Comparison of ENCODE assay signal across 8 cellular contexts in genomic region chr17:64130559-64131001, GRCh38. TPM values are rescaled to one million over a fixed set of nuclear protein-coding genes. Genes with fewer than 3 reads are reported as not detected.
DNase-seq lines count a peak whose midpoint lies in the region; ATAC-seq lines count a peak whose summit lies in the region.

No MANE protein-coding gene starts in this region.

- H3K4me1 Mint-ChIP-seq in activated naive CD4-positive, alpha-beta T cell treated with anti-CD3 and anti-CD28 coated beads for 36 hours (ENCODE audit: low read depth), result peaks cover 47% of the 10 kb centered on the region

- peak overlapping the region; percentile 72 for H3K4me3 Mint-ChIP-seq in activated naive CD4-positive, alpha-beta T cell treated with anti-CD3 and anti-CD28 coated beads for 36 hours

- peak; percentile 25 for DNase-seq in Ammon's horn (ENCODE audit: low spot score)
- peak; percentile 80 for DNase-seq in HS-5 (ENCODE audit: low read depth)
- DNase-seq in activated naive CD4-positive, alpha-beta T cell treated with anti-CD3 and anti-CD28 coated beads for 36 hours, result peak; percentile 84
- DNase-seq in left ventricle myocardium superior, result no peak
- DNase-seq in DMS53 treated with DMSO at 0.1 percent for 48 hours (lab: John Stamatoyannopoulos, UW; ENCODE audit: unreplicated experiment), result no peak
- no peak for DNase-seq in GOT3 (lab: John Stamatoyannopoulos, UW)

- no peaks in the 10 kb centered on the region for H3K9me3 Mint-ChIP-seq in activated naive CD4-positive, alpha-beta T cell treated with anti-CD3 and anti-CD28 coated beads for 36 hours

- CTCF ChIA-PET in activated naive CD4-positive, alpha-beta T cell treated with anti-CD3 and anti-CD28 coated beads for 36 hours (lab: Charles Lee), result interaction anchor here (0.7 to 8.3 kb wide), 13 partner anchors 10 to 226 kb away, joined by 3 to 372 read pairs (median 6); partner anchors contain the start of gene GH1

- peak overlapping the region; percentile 92 for H3K27ac Mint-ChIP-seq in activated naive CD4-positive, alpha-beta T cell treated with anti-CD3 and anti-CD28 coated beads for 36 hours

- peak overlapping the region; percentile 72 to 98 (median 94) for H3K27ac ChIP-seq in skin epidermis

- peak overlapping the region; percentile 64 to 89 (median 78) for H3K4me3 ChIP-seq in skin epidermis

- intact Hi-C loops in activated naive CD4-positive, alpha-beta T cell treated with anti-CD3 and anti-CD28 coated beads for 36 hours (cut with micrococcal nuclease), result loop anchor here (1.0 to 5.0 kb wide), 8 partner anchors 15 to 358 kb away; partner anchors contain the start of genes CCDC47, DDX42 and SMARCD2
- intact Hi-C loops in left ventricle myocardium superior (cut with micrococcal nuclease), result loop anchor here (5.0 kb wide), 1 partner anchor 103 kb away; no protein-coding TSS in a partner anchor

- peaks cover 1% of the 10 kb centered on the region for H3K36me3 Mint-ChIP-seq in activated naive CD4-positive, alpha-beta T cell treated with anti-CD3 and anti-CD28 coated beads for 36 hours (ENCODE audit: low read depth)

- ATAC-seq in GM19455 (IDR thresholded peaks at IDR 0.05; ENCODE audit: unreplicated experiment), result peak; percentile 9
- peak; percentile 0 for ATAC-seq in left ventricle myocardium superior

- no peaks in the 10 kb centered on the region for H3K27me3 Mint-ChIP-seq in activated naive CD4-positive, alpha-beta T cell treated with anti-CD3 and anti-CD28 coated beads for 36 hours (ENCODE audit: low read depth)

RNA-seq across cellular contexts. Expression of gene ERN1, which starts 0.6 kb away (rescaled TPM):
- 10 to 100 TPM; 21.9 to 22.0 TPM for total RNA-seq in activated naive CD4-positive, alpha-beta T cell treated with anti-CD3 and anti-CD28 coated beads for 36 hours
- total RNA-seq in left ventricle myocardium superior, result 9.0 TPM

Comparison
In these comparisons a context has a peak if more than half of its experiments do, and no peak if none do; other contexts are left out.
1. DNase-seq: peak in Ammon's horn (single experiment), HS-5 (single experiment) and activated naive CD4-positive, alpha-beta T cell treated with anti-CD3 and anti-CD28 coated beads for 36 hours (single experiment); none in left ventricle myocardium superior (single experiment), DMS53 treated with DMSO at 0.1 percent for 48 hours (single experiment) and GOT3 (single experiment).